In the genomic region with DNA sequence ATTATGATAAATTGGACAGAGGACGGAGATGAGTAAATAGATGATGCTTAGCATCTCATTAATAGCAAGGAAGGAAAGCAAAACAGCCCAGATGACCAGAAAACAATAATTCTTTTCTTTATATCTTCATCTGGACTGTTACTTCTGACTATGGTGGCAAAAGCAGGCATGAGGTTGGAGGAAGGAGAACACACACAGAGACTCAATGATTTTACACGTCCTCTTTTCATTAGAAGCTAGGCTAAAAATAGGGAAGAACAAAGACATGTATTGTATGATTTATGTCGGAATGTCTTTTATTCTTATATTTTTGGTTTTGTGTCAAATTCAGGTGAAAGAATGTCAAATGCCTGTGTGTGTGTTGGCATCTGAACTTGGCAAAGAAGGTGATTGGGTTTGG, we compare ENCODE assay signal across 34 cellular contexts.
"Had no signal": no experiment of that assay in that cellular context is flagged by ENCODE, and none has a peak within 500 bp of the region (broad histone marks: within the 10 kb centered on the region; RNA-seq: fewer than 3 reads in every experiment).

No MANE protein-coding gene starts in this region.

- DNase-seq: Karpas-422, Kasumi-1, MG63, MM.1S, MV-4-11, NCI-H1048, NCI-H1092, NCI-H1092 treated with DMSO at 0.1 percent for 48 hours, NCI-H1105, NCI-H1105 treated with DMSO at 0.1 percent for 48 hours, NCI-H1417, NCI-H1417 treated with DMSO at 0.1 percent for 48 hours, NCI-H1436, NCI-H1436 treated with DMSO at 0.1 percent for 48 hours, NCI-H146, NCI-H1694, NCI-H1694 treated with DMSO at 0.1 percent for 48 hours, NCI-H187, NCI-H187 treated with DMSO at 0.1 percent for 48 hours, NCI-H1930, NCI-H2029, NCI-H2029 treated with DMSO at 0.1 percent for 48 hours, NCI-H2081, NCI-H2081 treated with DMSO at 0.1 percent for 48 hours, NCI-H2107, NCI-H2171, NCI-H2171 treated with DMSO at 0.1 percent for 48 hours, NCI-H2227 treated with DMSO at 0.1 percent for 48 hours, NCI-H226, NCI-H345, NCI-H446, NCI-H446 treated with DMSO at 0.1 percent for 48 hours, NCI-H510A, NCI-H510A treated with DMSO at 0.1 percent for 48 hours had no signal
